Comparison of ENCODE assay signal across 8 cellular contexts in genomic region chrX:139932077-139932900, GRCh38. TPM values are rescaled to one million over a fixed set of nuclear protein-coding genes. Genes with fewer than 3 reads are reported as not detected.
DNase-seq lines count a peak whose midpoint lies in the region; ATAC-seq and TF ChIP-seq lines count a peak whose summit lies in the region.

No MANE protein-coding gene starts in this region.

- H3K27ac ChIP-seq in HEK293 (ENCODE audit: extremely low read depth, low read depth, low read length) (peak overlapping the region; percentile 94), epithelial cell of prostate (peak overlapping the region; percentile 78), stomach (peak overlapping the region; percentile 87 to 99 (median 98))

- WGBS in stomach, 5 donors, result 0 to 33% (median 14%) methylated on average over 27 to 70 of the region's 109 CpGs; no CpG with 5 or more reads in 1 of the 5 donors

- TF ChIP-seq CTCF in HEK293 (tag by site-specific recombination; IDR thresholded peaks at IDR 0.05), result no peak
- no peak for TF ChIP-seq CTCF in NB4 (IDR thresholded peaks at IDR 0.05; ENCODE audit: low read depth, low read length)
- TF ChIP-seq CTCF in stomach (IDR thresholded peaks at IDR 0.05), result no peak

- peak; percentile 22 for ATAC-seq in GM18499 (IDR thresholded peaks at IDR 0.05; ENCODE audit: insufficient read depth, unreplicated experiment)

- POLR2A ChIA-PET in HEK293 (lab: Yijun Ruan, JAX), result interaction anchor here (0.5 to 1.6 kb wide), 5 partner anchors 13 to 1205 kb away, joined by 3 read pairs; no protein-coding TSS in a partner anchor

- H3K9me3 ChIP-seq in HEK293 (ENCODE audit: control insufficient read depth, insufficient read depth, low read depth, low read length) (no peaks in the 10 kb centered on the region), stomach (no peaks in the 10 kb centered on the region)

- TF ChIP-seq POLR2A in NB4 (IDR thresholded peaks at IDR 0.05; ENCODE audit: extremely low read depth, insufficient read length) (no peak), stomach (IDR thresholded peaks at IDR 0.05) (no peak)

- H3K27me3 ChIP-seq in stomach, result no peaks in the 10 kb centered on the region

- peak overlapping the region; percentile 66 for H3K4me3 ChIP-seq in HEK293 (ENCODE audit: low read depth, low read length)
- H3K4me3 ChIP-seq in NB4 (ENCODE audit: low read depth, low read length), result peak overlapping the region; percentile 69
- H3K4me3 ChIP-seq in stomach, result peak overlapping the region; percentile 64 to 76 (median 71)

- CTCF ChIA-PET in HEK293 (lab: Yijun Ruan, JAX), result interaction anchor here (0.6 kb wide), 1 partner anchor 811 kb away, joined by 4 read pairs; no protein-coding TSS in a partner anchor

- DNase-seq in NB4 (ENCODE audit: low read depth), result peak; percentile 55
- peak; percentile 19 for DNase-seq in activated T-cell treated with anti-CD3 and anti-CD28 coated beads for 1 hour (ENCODE audit: low read depth)
- DNase-seq in epithelial cell of prostate (ENCODE audit: low read depth, low spot score), result no peak
- DNase-seq in mucosa of gallbladder (ENCODE audit: low spot score), result peak; percentile 11
- DNase-seq in stomach, result peak; percentile 43
- DNase-seq in SKM-1 treated with dmso at 0.1 percent for 144 hours (lab: John Stamatoyannopoulos, UW; ENCODE audit: unreplicated experiment), result no peak

- no peak for TF ChIP-seq EP300 in stomach (IDR thresholded peaks at IDR 0.05)

- intact Hi-C loops in stomach (cut with DNase I; ENCODE audit: low total_unique reads), result no loop called here

- peaks cover 8% of the 10 kb centered on the region for H3K4me1 ChIP-seq in HEK293 (ENCODE audit: control insufficient read depth, insufficient read depth, low read length)
- peaks cover 0 to 14% (median 10%) of the 10 kb centered on the region in 4 donors for H3K4me1 ChIP-seq in stomach

- H3K36me3 ChIP-seq in HEK293 (ENCODE audit: control insufficient read depth in 2 of 2, insufficient read depth in 1 of 2, low read length in 2 of 2), result no peaks in the 10 kb centered on the region
- no peaks in the 10 kb centered on the region for H3K36me3 ChIP-seq in stomach

TF ChIP-seq in HEK293, 187 proteins besides CTCF, POLR2A, EP300 and RAD21 (continues in another document):
- TF ChIP-seq ZNF426 (tag by site-specific recombination; IDR thresholded peaks at IDR 0.05) (no peak), ZNF639 (tag by site-specific recombination; IDR thresholded peaks at IDR 0.05) (no peak), PRDM1 (tag by site-specific recombination; IDR thresholded peaks at IDR 0.05) (no peak), PRDM6 (tag by site-specific recombination; IDR thresholded peaks at IDR 0.05) (no peak), MYNN (tag by site-specific recombination; IDR thresholded peaks at IDR 0.05; ENCODE audit: borderline replicate concordance) (no peak), ZNF664 (tag by site-specific recombination; IDR thresholded peaks at IDR 0.05) (no peak), WT1 (tag by site-specific recombination; IDR thresholded peaks at IDR 0.05) (no peak), ZBTB8A (tag by site-specific recombination; IDR thresholded peaks at IDR 0.05) (peak; percentile 96), ATF2 (tag by site-specific recombination; IDR thresholded peaks at IDR 0.05; ENCODE audit: low read depth) (no peak), EGR2 (tag by site-specific recombination; IDR thresholded peaks at IDR 0.05; ENCODE audit: low read depth) (no peak), ZNF274 (IDR thresholded peaks at IDR 0.05; ENCODE audit: low read length) (no peak), ZNF274 (tag by site-specific recombination; IDR thresholded peaks at IDR 0.05; ENCODE audit: borderline replicate concordance) (no peak), SCRT1 (tag by site-specific recombination; IDR thresholded peaks at IDR 0.05; ENCODE audit: borderline replicate concordance) (no peak), TSHZ1 (tag by site-specific recombination; IDR thresholded peaks at IDR 0.05; ENCODE audit: borderline replicate concordance) (no peak), ZNF146 (tag by site-specific recombination; IDR thresholded peaks at IDR 0.05) (no peak), YY1 (tag by site-specific recombination; IDR thresholded peaks at IDR 0.05) (no peak)

RNA-seq across cellular contexts. Expression of gene ATP11C, which starts 0.6 kb away (rescaled TPM):
- total RNA-seq in mucosa of gallbladder (9.3 TPM), stomach (10 to 100 TPM in 4 of 5 donors, 1 to 10 TPM in 1; 9.3 to 46.4 (median 14.5) TPM)
- polyA plus RNA-seq in stomach, result 1 to 10 TPM; 3.3 to 9.3 (median 5.1) TPM

RNA-seq across cellular contexts. Expression of gene CXorf66, which starts 33.0 kb away (rescaled TPM):
- total RNA-seq in mucosa of gallbladder (not detected), stomach (not detected)
- polyA plus RNA-seq in stomach, result not detected

Comparison
In these comparisons a context has a peak if more than half of its experiments do, and no peak if none do; other contexts are left out.
1. DNase-seq: peak in NB4 (single experiment), activated T-cell treated with anti-CD3 and anti-CD28 coated beads for 1 hour (single experiment), mucosa of gallbladder (single experiment) and stomach (single experiment); none in epithelial cell of prostate (single experiment) and SKM-1 treated with dmso at 0.1 percent for 144 hours (single experiment).
2. Peak in every context shown above with its lines, with median percentiles within 50 percentile points of each other: H3K27ac ChIP-seq and H3K4me3 ChIP-seq.